Comparison of ENCODE assay signal across 21 cellular contexts in the genomic region with DNA sequence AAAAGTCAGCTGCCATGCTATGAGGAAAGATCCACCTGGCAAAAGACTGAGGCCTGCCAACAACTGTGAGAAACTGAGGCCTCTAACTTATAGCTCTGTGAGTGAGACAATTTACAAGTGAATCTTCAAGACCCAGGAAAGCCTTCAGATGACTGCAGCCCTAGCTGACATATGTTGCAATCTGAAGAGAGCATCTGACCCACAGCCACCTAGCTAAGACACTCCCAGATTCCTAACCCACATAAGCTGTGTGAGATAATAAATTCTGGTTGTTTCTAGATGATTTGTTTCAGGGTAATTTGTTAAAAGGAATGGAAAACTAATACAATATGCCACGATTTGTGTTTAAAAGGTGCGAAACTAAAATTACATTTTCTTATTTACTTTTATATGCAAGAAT. TPM values are rescaled to one million over a fixed set of nuclear protein-coding genes. Genes with fewer than 3 reads are reported as not detected.
"Had no signal": no experiment of that assay in that cellular context is flagged by ENCODE, and none has a peak within 500 bp of the region (broad histone marks: within the 10 kb centered on the region; RNA-seq: fewer than 3 reads in every experiment).

No MANE protein-coding gene starts in this region.

- H3K4me3 ChIP-seq: esophagus squamous epithelium, lower lobe of right lung, skin epidermis, transverse colon had no signal

- ATAC-seq: activated CD8-positive, alpha-beta T cell treated with anti-CD3 and anti-CD28 coated beads, Interleukin-2, amount 10 ng/mL, durations not matched to agents 7 days and 5 days; activated T-cell treated with anti-CD3 and anti-CD28 coated beads, Interleukin-2, amount 50 U/mL, for 4 hours; foreskin keratinocyte; left colon; lower lobe of right lung; stimulated activated naive CD8-positive, alpha-beta T cell treated with anti-CD3 and anti-CD28 coated beads, Interleukin-15, Interleukin-2, amounts not matched to agents 100 U/mL and 50 U/mL, for 24 hours had no signal

- DNase-seq: activated CD4-positive, alpha-beta T cell treated with anti-CD3 and anti-CD28 coated beads, Interleukin-2, amount 10 ng/mL, durations not matched to agents 24 days and 14 days; activated CD8-positive, alpha-beta T cell treated with anti-CD3 and anti-CD28 coated beads, Interleukin-2, amount 10 ng/mL, durations not matched to agents 7 days and 5 days; activated naive CD4-positive, alpha-beta T cell treated with anti-CD3 and anti-CD28 coated beads for 36 hours; activated T-cell treated with anti-CD3 and anti-CD28 coated beads, Interleukin-2, amount 50 U/mL, for 4 hours; aorta; cerebellar nuclear complex; effector CD8-positive, alpha-beta T cell; esophagus squamous epithelium; hippocampal formation; islet precursor cell; left colon; lower lobe of right lung; midbrain; stimulated activated naive CD8-positive, alpha-beta T cell treated with anti-CD3 and anti-CD28 coated beads, Interleukin-15, Interleukin-2, amounts not matched to agents 100 U/mL and 50 U/mL, for 24 hours; substantia nigra; T-helper 1 cell; T-helper 9 cell; transverse colon had no signal

RNA-seq across cellular contexts. Expression of a gene that starts 55.1 kb away (rescaled TPM):
- total RNA-seq: activated CD4-positive, alpha-beta T cell treated with anti-CD3 and anti-CD28 coated beads, Interleukin-2, amount 10 ng/mL, durations not matched to agents 24 days and 14 days; activated CD8-positive, alpha-beta T cell treated with anti-CD3 and anti-CD28 coated beads, Interleukin-2, amount 10 ng/mL, durations not matched to agents 7 days and 5 days; activated naive CD4-positive, alpha-beta T cell treated with anti-CD3 and anti-CD28 coated beads for 36 hours; myocyte had no signal
